17 cellular contexts compared by ENCODE assay signal in genomic region chr6:143896096-143896880, GRCh38. TPM values are rescaled to one million over a fixed set of nuclear protein-coding genes. Genes with fewer than 3 reads are reported as not detected.
DNase-seq lines count a peak whose midpoint lies in the region; ATAC-seq and TF ChIP-seq lines count a peak whose summit lies in the region.
"Had no signal": no experiment of that assay in that cellular context is flagged by ENCODE, and none has a peak within 500 bp of the region (broad histone marks: within the 10 kb centered on the region; RNA-seq: fewer than 3 reads in every experiment).

No MANE protein-coding gene starts in this region.

- peaks cover 8% of the 10 kb centered on the region for H3K4me1 Mint-ChIP-seq in progenitor cell of endocrine pancreas (ENCODE audit: low read depth)
- H3K4me1 Mint-ChIP-seq: activated CD4-positive, alpha-beta T cell treated with anti-CD3 and anti-CD28 coated beads, Interleukin-2, amount 10 ng/mL, durations not matched to agents 24 days and 14 days had no signal

- H3K9ac ChIP-seq in OCI-LY3 (ENCODE audit: low read length) = no peak overlapping the region

- no peaks in the 10 kb centered on the region for H3K36me3 Mint-ChIP-seq in progenitor cell of endocrine pancreas (ENCODE audit: insufficient read depth)

- DNase-seq in SIG-M5 treated with dmso at 0.1 percent for 504 hours (lab: John Stamatoyannopoulos, UW; ENCODE audit: unreplicated experiment) = peak; percentile 48
- no peak for DNase-seq in SIG-M5 (lab: John Stamatoyannopoulos, UW)
- peak; percentile 54 for DNase-seq in left colon
- DNase-seq in upper lobe of right lung = peak; percentile 73
- DNase-seq in progenitor cell of endocrine pancreas (ENCODE audit: low spot score, unreplicated experiment) = no peak
- no peak for DNase-seq in COR-L47 (lab: John Stamatoyannopoulos, UW)
- DNase-seq: activated CD4-positive, alpha-beta T cell treated with anti-CD3 and anti-CD28 coated beads, Interleukin-2, amount 10 ng/mL, durations not matched to agents 24 days and 14 days; activated T-cell treated with anti-CD3 and anti-CD28 coated beads, Interleukin-2, amount 50 U/mL, for 1 hour; NCI-H446; RPMI8226; T-helper 17 cell had no signal

- H3K27me3 Mint-ChIP-seq in progenitor cell of endocrine pancreas = no peaks in the 10 kb centered on the region

- no peaks in the 10 kb centered on the region for H4K20me1 ChIP-seq in OCI-LY3 (ENCODE audit: insufficient read depth, low read length)

- H3K36me3 ChIP-seq in OCI-LY3 (replicated peaks; ENCODE audit: low read depth, low read length) (no peaks in the 10 kb centered on the region), upper lobe of right lung (no peaks in the 10 kb centered on the region)
- H3K36me3 ChIP-seq: esophagus muscularis mucosa, neutrophil had no signal

- H3K27ac Mint-ChIP-seq in progenitor cell of endocrine pancreas = no peak overlapping the region
- H3K27ac Mint-ChIP-seq: activated CD4-positive, alpha-beta T cell treated with anti-CD3 and anti-CD28 coated beads, Interleukin-2, amount 10 ng/mL, durations not matched to agents 24 days and 14 days; T-helper 17 cell had no signal

- TF ChIP-seq CTCF in OCI-LY3 (IDR thresholded peaks at IDR 0.05; ENCODE audit: low read depth, low read length) = no peak
- no peak for TF ChIP-seq CTCF in upper lobe of right lung (IDR thresholded peaks at IDR 0.05)
- TF ChIP-seq CTCF in progenitor cell of endocrine pancreas (IDR thresholded peaks at IDR 0.05; ENCODE audit: unreplicated experiment) = no peak

- peak; percentile 94 for ATAC-seq in left colon
- ATAC-seq in upper lobe of right lung = peak; percentile 87
- no peak for ATAC-seq in HG03457 (IDR thresholded peaks at IDR 0.05; ENCODE audit: unreplicated experiment)
- ATAC-seq: HCT116, T-helper 17 cell had no signal

- H2AFZ ChIP-seq in OCI-LY3 (ENCODE audit: low read depth, low read length) = 0 out of 2 replicates have a peak overlapping the region, but pooled peaks have one; percentile 19

- no peaks in the 10 kb centered on the region for H3K9me3 Mint-ChIP-seq in progenitor cell of endocrine pancreas (ENCODE audit: low read depth)
- H3K9me3 Mint-ChIP-seq: activated CD4-positive, alpha-beta T cell treated with anti-CD3 and anti-CD28 coated beads, Interleukin-2, amount 10 ng/mL, durations not matched to agents 24 days and 14 days had no signal

- H3K27ac ChIP-seq in OCI-LY3 (ENCODE audit: low read length) (no peak overlapping the region), upper lobe of right lung (no peak overlapping the region)
- H3K27ac ChIP-seq: esophagus muscularis mucosa, neutrophil had no signal

- H3K9me3 ChIP-seq in OCI-LY3 (ENCODE audit: insufficient read depth, low read length) (no peaks in the 10 kb centered on the region), upper lobe of right lung (no peaks in the 10 kb centered on the region)
- H3K9me3 ChIP-seq: esophagus muscularis mucosa, neutrophil had no signal

- H3K4me3 Mint-ChIP-seq in progenitor cell of endocrine pancreas (ENCODE audit: low read depth) = no peak overlapping the region
- H3K4me3 Mint-ChIP-seq: activated CD4-positive, alpha-beta T cell treated with anti-CD3 and anti-CD28 coated beads, Interleukin-2, amount 10 ng/mL, durations not matched to agents 24 days and 14 days; T-helper 17 cell had no signal

- H3K27me3 ChIP-seq in OCI-LY3 (ENCODE audit: low read depth, low read length) = no peaks in the 10 kb centered on the region
- H3K27me3 ChIP-seq in upper lobe of right lung = no peaks in the 10 kb centered on the region
- H3K27me3 ChIP-seq: esophagus muscularis mucosa, neutrophil had no signal

- peaks cover 40% of the 10 kb centered on the region for H3K4me1 ChIP-seq in OCI-LY3 (ENCODE audit: low read length)
- no peaks in the 10 kb centered on the region for H3K4me1 ChIP-seq in upper lobe of right lung

- peak overlapping the region; percentile 72 for H3K4me2 ChIP-seq in OCI-LY3 (ENCODE audit: low read length)

- H3K79me2 ChIP-seq in OCI-LY3 (ENCODE audit: low read length) = no peaks in the 10 kb centered on the region

- H3K4me3 ChIP-seq in OCI-LY3 (ENCODE audit: low read length) = 0 out of 2 replicates have a peak overlapping the region, but pooled peaks have one; percentile 46
- H3K4me3 ChIP-seq in upper lobe of right lung = no peak overlapping the region
- H3K4me3 ChIP-seq: esophagus muscularis mucosa had no signal

- intact Hi-C loops in left colon (cut with DNase I, micrococcal nuclease) = no loop called here
- intact Hi-C loops in upper lobe of right lung (cut with DNase I) = no loop called here

RNA-seq across cellular contexts. Expression of gene ZC2HC1B, which starts 32.0 kb away (rescaled TPM):
- total RNA-seq in left colon (not detected), upper lobe of right lung (not detected), progenitor cell of endocrine pancreas (not detected in 2 replicates)
- total RNA-seq: activated CD4-positive, alpha-beta T cell treated with anti-CD3 and anti-CD28 coated beads, Interleukin-2, amount 10 ng/mL, durations not matched to agents 24 days and 14 days; esophagus muscularis mucosa; liver had no signal

RNA-seq across cellular contexts. Expression of gene LTV1, which starts 53.1 kb away (rescaled TPM):
- total RNA-seq in left colon = 10 to 100 TPM; 11.9 to 17.2 TPM
- 25.2 TPM for total RNA-seq in upper lobe of right lung
- total RNA-seq in progenitor cell of endocrine pancreas = 21.8 and 24.6 TPM in 2 replicates

Comparison
In these comparisons a context has a peak if more than half of its experiments do, and no peak if none do; other contexts are left out.
1. DNase-seq: peak in SIG-M5 treated with dmso at 0.1 percent for 504 hours (single experiment), left colon (2 of 2) and upper lobe of right lung (single experiment); none in SIG-M5 (single experiment), progenitor cell of endocrine pancreas (single experiment) and COR-L47 (single experiment).